ENCODE assay signal across 9 cellular contexts in the genomic region with DNA sequence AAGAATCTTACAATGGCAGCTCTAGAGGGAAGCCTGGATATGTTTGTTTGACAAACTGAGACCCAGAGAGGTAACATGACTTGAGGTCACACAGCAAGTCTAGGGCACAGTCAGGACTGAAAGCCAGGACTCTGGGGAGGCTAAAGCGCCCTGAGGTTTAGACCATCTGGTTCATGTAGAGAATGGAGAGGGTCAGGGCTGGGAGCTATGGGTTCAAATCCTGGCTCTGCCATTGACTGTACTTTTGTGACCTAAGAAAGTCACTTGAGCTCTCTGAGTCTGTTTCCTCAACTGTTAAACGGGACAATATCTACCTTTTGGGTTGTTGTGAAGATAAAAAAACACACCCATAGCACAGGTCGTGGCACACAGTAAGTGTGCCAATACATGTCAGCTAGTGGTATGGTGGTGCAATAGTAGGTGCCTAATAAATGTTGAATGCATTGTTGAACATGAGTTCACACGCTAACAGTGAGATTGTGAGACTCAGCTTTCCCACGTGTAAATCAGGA. TPM values are rescaled to one million over a fixed set of nuclear protein-coding genes. Genes with fewer than 3 reads are reported as not detected.
DNase-seq lines count a peak whose midpoint lies in the region; ATAC-seq lines count a peak whose summit lies in the region.
"Had no signal": no experiment of that assay in that cellular context is flagged by ENCODE, and none has a peak within 500 bp of the region (broad histone marks: within the 10 kb centered on the region; RNA-seq: fewer than 3 reads in every experiment).

No MANE protein-coding gene starts in this region.

- H3K4me1 Mint-ChIP-seq in activated T-helper 1 cell treated with anti-CD3 and anti-CD28 coated beads, Interleukin-12 subunit alpha, Interleukin-12 subunit beta, Interleukin-2, Interleukin-4 antibody, amounts not matched to agents 30 ng/mL and 10 ng/mL and 1 ng/mL, durations not matched to agents 14 hours and 24 hours and 36 hours (ENCODE audit: low read depth), result peaks cover 44% of the 10 kb centered on the region
- peaks cover 13% of the 10 kb centered on the region for H3K4me1 Mint-ChIP-seq in stimulated activated naive CD8-positive, alpha-beta T cell treated with anti-CD3 and anti-CD28 coated beads, Interleukin-15, amount 100 ng/mL, for 72 hours

- peak overlapping the region; percentile 86 for H3K4me3 ChIP-seq in iPS-18a (ENCODE audit: low read length)

- H3K9ac ChIP-seq in iPS-18a (ENCODE audit: low read length), result no peak overlapping the region

- H3K27me3 ChIP-seq in iPS-18a (ENCODE audit: control insufficient read depth, insufficient read depth, low read length), result peaks cover 36% of the 10 kb centered on the region

- intact Hi-C loops in activated T-helper 1 cell treated with anti-CD3 and anti-CD28 coated beads, Interleukin-12 subunit alpha, Interleukin-12 subunit beta, Interleukin-2, Interleukin-4 antibody, amounts not matched to agents 30 ng/mL and 10 ng/mL and 1 ng/mL, durations not matched to agents 14 hours and 24 hours and 36 hours (cut with micrococcal nuclease), result loop anchor here (10.0 kb wide), 2 partner anchors 572 to 708 kb away; partner anchors contain the start of genes MMP24OS and RALY

- H3K4me1 ChIP-seq in iPS-18a (ENCODE audit: control insufficient read depth, low read depth, low read length), result peaks cover 7% of the 10 kb centered on the region

- no peaks in the 10 kb centered on the region for H3K9me3 ChIP-seq in iPS-18a (ENCODE audit: control insufficient read depth, low read depth, low read length)

- H3K27ac Mint-ChIP-seq in activated T-helper 1 cell treated with anti-CD3 and anti-CD28 coated beads, Interleukin-12 subunit alpha, Interleukin-12 subunit beta, Interleukin-2, Interleukin-4 antibody, amounts not matched to agents 30 ng/mL and 10 ng/mL and 1 ng/mL, durations not matched to agents 14 hours and 24 hours and 36 hours, result peak overlapping the region; percentile 89
- no peak overlapping the region for H3K27ac Mint-ChIP-seq in stimulated activated naive CD8-positive, alpha-beta T cell treated with anti-CD3 and anti-CD28 coated beads, Interleukin-15, amount 100 ng/mL, for 72 hours

- H3K9me3 Mint-ChIP-seq in activated T-helper 1 cell treated with anti-CD3 and anti-CD28 coated beads, Interleukin-12 subunit alpha, Interleukin-12 subunit beta, Interleukin-2, Interleukin-4 antibody, amounts not matched to agents 30 ng/mL and 10 ng/mL and 1 ng/mL, durations not matched to agents 14 hours and 24 hours and 36 hours, result no peaks in the 10 kb centered on the region
- no peaks in the 10 kb centered on the region for H3K9me3 Mint-ChIP-seq in stimulated activated naive CD8-positive, alpha-beta T cell treated with anti-CD3 and anti-CD28 coated beads, Interleukin-15, amount 100 ng/mL, for 72 hours

- no peak overlapping the region for H3K27ac ChIP-seq in iPS-18a (ENCODE audit: low read length)

- peaks cover 20% of the 10 kb centered on the region for H3K27me3 Mint-ChIP-seq in activated T-helper 1 cell treated with anti-CD3 and anti-CD28 coated beads, Interleukin-12 subunit alpha, Interleukin-12 subunit beta, Interleukin-2, Interleukin-4 antibody, amounts not matched to agents 30 ng/mL and 10 ng/mL and 1 ng/mL, durations not matched to agents 14 hours and 24 hours and 36 hours (ENCODE audit: insufficient read depth)
- peaks cover 17% of the 10 kb centered on the region for H3K27me3 Mint-ChIP-seq in stimulated activated naive CD8-positive, alpha-beta T cell treated with anti-CD3 and anti-CD28 coated beads, Interleukin-15, amount 100 ng/mL, for 72 hours

- peak overlapping the region; percentile 94 for H3K4me3 Mint-ChIP-seq in activated T-helper 1 cell treated with anti-CD3 and anti-CD28 coated beads, Interleukin-12 subunit alpha, Interleukin-12 subunit beta, Interleukin-2, Interleukin-4 antibody, amounts not matched to agents 30 ng/mL and 10 ng/mL and 1 ng/mL, durations not matched to agents 14 hours and 24 hours and 36 hours
- peak overlapping the region; percentile 94 to 100 for H3K4me3 Mint-ChIP-seq in stimulated activated naive CD8-positive, alpha-beta T cell treated with anti-CD3 and anti-CD28 coated beads, Interleukin-15, amount 100 ng/mL, for 72 hours

- H3K36me3 ChIP-seq in iPS-18a (ENCODE audit: control insufficient read depth, low read depth, low read length), result no peaks in the 10 kb centered on the region

- no peak for ATAC-seq in stimulated activated naive CD8-positive, alpha-beta T cell treated with anti-CD3 and anti-CD28 coated beads, Interleukin-15, amount 100 ng/mL, for 72 hours

- H3K36me3 Mint-ChIP-seq in activated T-helper 1 cell treated with anti-CD3 and anti-CD28 coated beads, Interleukin-12 subunit alpha, Interleukin-12 subunit beta, Interleukin-2, Interleukin-4 antibody, amounts not matched to agents 30 ng/mL and 10 ng/mL and 1 ng/mL, durations not matched to agents 14 hours and 24 hours and 36 hours (ENCODE audit: low read depth), result no peaks in the 10 kb centered on the region

- peak; percentile 37 for DNase-seq in DMS53 (lab: John Stamatoyannopoulos, UW)
- DNase-seq in DMS53 treated with DMSO at 0.1 percent for 48 hours (lab: John Stamatoyannopoulos, UW; ENCODE audit: unreplicated experiment), result no peak
- no peak for DNase-seq in activated T-helper 1 cell treated with anti-CD3 and anti-CD28 coated beads, Interleukin-12 subunit alpha, Interleukin-12 subunit beta, Interleukin-2, Interleukin-4 antibody, amounts not matched to agents 30 ng/mL and 10 ng/mL and 1 ng/mL, durations not matched to agents 14 hours and 24 hours and 36 hours (ENCODE audit: low spot score)
- no peak for DNase-seq in stimulated activated naive CD8-positive, alpha-beta T cell treated with anti-CD3 and anti-CD28 coated beads, Interleukin-15, amount 100 ng/mL, for 72 hours
- DNase-seq in NAMALWA (ENCODE audit: low spot score), result no peak
- no peak for DNase-seq in islet precursor cell
- DNase-seq in ecto neural progenitor cell (ENCODE audit: low spot score), result no peak
- DNase-seq: 8988T had no signal

RNA-seq across cellular contexts. Expression of gene TP53INP2, which starts 1.0 kb away (rescaled TPM):
- total RNA-seq in activated T-helper 1 cell treated with anti-CD3 and anti-CD28 coated beads, Interleukin-12 subunit alpha, Interleukin-12 subunit beta, Interleukin-2, Interleukin-4 antibody, amounts not matched to agents 30 ng/mL and 10 ng/mL and 1 ng/mL, durations not matched to agents 14 hours and 24 hours and 36 hours, result 3.2 and 3.5 TPM in 2 replicates

RNA-seq across cellular contexts. Expression of gene PIGU, which starts 26.2 kb away (rescaled TPM):
- total RNA-seq in activated T-helper 1 cell treated with anti-CD3 and anti-CD28 coated beads, Interleukin-12 subunit alpha, Interleukin-12 subunit beta, Interleukin-2, Interleukin-4 antibody, amounts not matched to agents 30 ng/mL and 10 ng/mL and 1 ng/mL, durations not matched to agents 14 hours and 24 hours and 36 hours, result 24.8 and 25.9 TPM in 2 replicates
